33 cellular contexts compared by ENCODE assay signal in genomic region chr12:99035776-99036175, GRCh38.
"Had no signal": no experiment of that assay in that cellular context is flagged by ENCODE, and none has a peak within 500 bp of the region (broad histone marks: within the 10 kb centered on the region; RNA-seq: fewer than 3 reads in every experiment).

No MANE protein-coding gene starts in this region.

- H3K36me3 ChIP-seq: cardiac muscle cell had no signal

- H3K27me3 ChIP-seq: cardiac muscle cell had no signal

- H3K9me3 Mint-ChIP-seq: activated B cell treated with CpG ODN at 0.5 μM for 24 hours; activated CD4-positive, alpha-beta memory T cell treated with anti-CD3 and anti-CD28 coated beads for 36 hours; activated naive CD8-positive, alpha-beta T cell treated with anti-CD3 and anti-CD28 coated beads for 36 hours had no signal

- H3K4me3 ChIP-seq: cardiac muscle cell had no signal

- DNase-seq: activated B cell treated with CpG ODN at 0.5 μM for 24 hours; activated CD4-positive, alpha-beta memory T cell treated with anti-CD3 and anti-CD28 coated beads for 36 hours; activated CD4-positive, alpha-beta T cell treated with anti-CD3 and anti-CD28 coated beads for 4 hours; activated CD4-positive, alpha-beta T cell treated with anti-CD3 and anti-CD28 coated beads, Interleukin-2, amount 50 U/mL, for 1 hour; activated CD4-positive, CD25-positive, alpha-beta regulatory T cell treated with anti-CD3 and anti-CD28 coated beads, Interleukin-2, amount 50 U/mL, for 72 hours; activated CD8-positive, alpha-beta memory T cell treated with anti-CD3 and anti-CD28 coated beads, Interleukin-2, amount 50 U/mL, for 4 hours; activated effector memory CD4-positive, alpha-beta T cell treated with anti-CD3 and anti-CD28 coated beads, Interleukin-2, amount 50 U/mL, for 16 hours; activated naive CD4-positive, alpha-beta T cell; activated naive CD4-positive, alpha-beta T cell treated with anti-CD3 and anti-CD28 coated beads, Interleukin-2, amount 50 U/mL, for 16 hours; activated naive CD8-positive, alpha-beta T cell treated with anti-CD3 and anti-CD28 coated beads for 36 hours; activated T-cell treated with anti-CD3 and anti-CD28 coated beads, Interleukin-2, amount 50 U/mL, for 48 hours; amniotic stem cell; aorta; KG1; NCI-H1092 treated with DMSO at 0.1 percent for 48 hours; NCI-H1417; NCI-H146; NCI-H187; NCI-H2029 treated with DMSO at 0.1 percent for 48 hours; NCI-H2171 treated with DMSO at 0.1 percent for 48 hours; NCI-H2227 treated with DMSO at 0.1 percent for 48 hours; NCI-H446 treated with DMSO at 0.1 percent for 48 hours; NCI-H524; NCI-H69; NCI-H82; NK-92 treated with Interleukin-12 subunit alpha and Interleukin-12 subunit beta, amount 100 ng/mL, for 24 hours; Right ventricle myocardium superior; SW 1271; T-helper 1 cell; T-helper 2 cell; T-helper 9 cell had no signal

- H3K27me3 Mint-ChIP-seq: activated B cell treated with CpG ODN at 0.5 μM for 24 hours; activated naive CD8-positive, alpha-beta T cell treated with anti-CD3 and anti-CD28 coated beads for 36 hours had no signal

- H3K27ac ChIP-seq: cardiac muscle cell, VCaP had no signal

- H3K27ac Mint-ChIP-seq: activated B cell treated with CpG ODN at 0.5 μM for 24 hours; activated CD4-positive, alpha-beta memory T cell treated with anti-CD3 and anti-CD28 coated beads for 36 hours; activated naive CD8-positive, alpha-beta T cell treated with anti-CD3 and anti-CD28 coated beads for 36 hours had no signal

- H3K36me3 Mint-ChIP-seq: activated CD4-positive, alpha-beta memory T cell treated with anti-CD3 and anti-CD28 coated beads for 36 hours; activated naive CD8-positive, alpha-beta T cell treated with anti-CD3 and anti-CD28 coated beads for 36 hours had no signal

- H3K4me1 Mint-ChIP-seq: activated B cell treated with CpG ODN at 0.5 μM for 24 hours; activated naive CD8-positive, alpha-beta T cell treated with anti-CD3 and anti-CD28 coated beads for 36 hours had no signal

- H3K4me3 Mint-ChIP-seq: activated B cell treated with CpG ODN at 0.5 μM for 24 hours; activated CD4-positive, alpha-beta memory T cell treated with anti-CD3 and anti-CD28 coated beads for 36 hours; activated naive CD8-positive, alpha-beta T cell treated with anti-CD3 and anti-CD28 coated beads for 36 hours had no signal
